In the genomic region with DNA sequence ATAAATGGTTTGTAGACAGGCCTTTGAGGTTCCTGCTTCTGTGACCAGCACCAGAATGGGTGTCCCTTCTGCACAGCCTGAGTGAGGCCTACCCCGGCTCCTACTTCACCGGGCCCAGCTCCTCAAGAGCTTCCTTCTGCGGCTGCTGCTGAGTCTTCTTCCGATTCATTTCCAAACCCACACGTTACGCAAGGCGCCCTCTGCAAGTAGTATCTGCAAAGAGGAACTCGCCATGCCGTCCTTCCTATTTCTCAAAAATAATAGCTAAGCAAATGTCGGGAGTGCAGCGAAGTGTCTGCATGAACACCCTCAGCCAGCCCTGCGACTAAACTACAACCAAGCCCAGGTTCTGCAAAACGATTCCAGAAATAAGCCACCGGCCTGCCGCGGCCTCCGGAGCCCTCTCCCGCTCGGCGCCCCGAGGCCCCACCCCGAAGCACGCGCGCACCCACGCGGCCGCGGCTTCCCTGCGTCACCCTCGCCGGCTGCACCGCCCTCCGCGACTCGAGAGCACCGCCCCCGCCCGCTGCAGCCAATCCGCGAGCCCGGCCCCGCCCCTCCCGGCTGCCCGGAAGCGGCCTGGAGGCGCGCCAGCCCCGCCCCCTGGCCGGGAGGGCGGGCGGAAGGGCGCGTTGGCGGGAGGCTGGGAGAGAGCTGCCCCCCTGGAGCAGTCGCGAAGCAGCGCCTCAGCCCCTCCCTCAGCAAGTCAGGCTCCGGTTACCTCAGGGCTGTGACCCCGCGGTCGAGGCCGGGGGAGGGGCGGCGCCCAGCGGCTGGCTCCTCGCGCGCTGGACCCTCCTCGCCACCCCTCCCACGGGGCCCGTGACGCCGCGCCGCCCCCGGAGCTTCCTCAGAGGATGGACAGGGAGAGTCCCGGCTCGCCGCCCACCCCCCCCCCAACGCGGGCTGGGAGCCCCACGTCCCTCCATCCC, we compare ENCODE assay signal across 8 cellular contexts. TPM values are rescaled to one million over a fixed set of nuclear protein-coding genes. Genes with fewer than 3 reads are reported as not detected.
A peak's percentile ranks its signal among the peaks of the same experiment; 100 is the strongest.
DNase-seq lines count a peak whose midpoint lies in the region; ATAC-seq and TF ChIP-seq lines count a peak whose summit lies in the region.

No MANE protein-coding gene starts in this region.

- peak overlapping the region; percentile 96 for H3K4me2 ChIP-seq in BLaER1

- WGBS in liver = 2% methylated on average over 83 of the region's 83 CpGs

- peak; percentile 40 for ATAC-seq in HG03442 (IDR thresholded peaks at IDR 0.05; ENCODE audit: unreplicated experiment)

- peaks cover 57% of the 10 kb centered on the region for H3K4me1 ChIP-seq in BLaER1
- peaks cover 12 to 36% (median 27%) of the 10 kb centered on the region in 4 donors for H3K4me1 ChIP-seq in liver (ENCODE audit: control insufficient read depth in 4 of 4, insufficient read depth in 4 of 4, low read length in 3 of 4)

- H3K4me3 ChIP-seq in BLaER1 = peak overlapping the region; percentile 84
- H3K4me3 ChIP-seq in liver (ENCODE audit: low read depth in 1 of 3, low read length in 3 of 3) = peak overlapping the region; percentile 61 to 85 (median 68)

- H3K36me3 ChIP-seq in BLaER1 = peaks cover 32% of the 10 kb centered on the region
- peaks cover 0 to 5% (median 2%) of the 10 kb centered on the region in 4 donors for H3K36me3 ChIP-seq in liver (ENCODE audit: control insufficient read depth in 4 of 4, insufficient read depth in 3 of 4, low read depth in 1 of 4, low read length in 3 of 4)

- peaks cover 82% of the 10 kb centered on the region for H4K20me1 ChIP-seq in BLaER1

- DNase-seq in GM19240 (ENCODE audit: insufficient read length, low spot score) (peak; percentile 79), NCI-H748 treated with DMSO at 0.1 percent for 48 hours (lab: John Stamatoyannopoulos, UW) (peak; percentile 91), dedifferentiated amniotic fluid mesenchymal stem cell (ENCODE audit: extremely low spot score) (peak; percentile 87)
- DNase-seq in activated CD4-positive, alpha-beta T cell treated with anti-CD3 and anti-CD28 coated beads, Interleukin-2, amount 50 U/mL, for 24 hours (ENCODE audit: low read depth in 1 of 2, low spot score in 1 of 2) = peak; percentile 97 to 98
- peak; percentile 98 for DNase-seq in stimulated activated CD4-positive, alpha-beta T cell treated with anti-CD3 and anti-CD28 coated beads, Interleukin-2, amount 100 ng/mL, for 4 hours (ENCODE audit: low read depth)

- H3K9ac ChIP-seq in BLaER1 (peak overlapping the region; percentile 87), liver (ENCODE audit: low read depth in 1 of 2, low read length in 2 of 2) (peak overlapping the region; percentile 56 to 68)

- no peak for TF ChIP-seq CTCF in liver (IDR thresholded peaks at IDR 0.05; ENCODE audit: low read depth, low read length, missing input control)

- peak in 1 of 2 donors; percentile 6 for TF ChIP-seq RAD21 in liver (IDR thresholded peaks at IDR 0.05)

- peak overlapping the region; percentile 93 for H3K27ac ChIP-seq in BLaER1
- H3K27ac ChIP-seq in liver (ENCODE audit: low read depth in 1 of 2, low read length in 2 of 2) = peak overlapping the region; percentile 99

- H3K27me3 ChIP-seq in BLaER1 (no peaks in the 10 kb centered on the region), liver (ENCODE audit: control insufficient read depth in 4 of 4, insufficient read depth in 4 of 4, low read length in 3 of 4) (no peaks in the 10 kb centered on the region)

- H3K9me3 ChIP-seq in BLaER1 (no peaks in the 10 kb centered on the region), liver (ENCODE audit: control insufficient read depth in 4 of 4, low read length in 3 of 4) (no peaks in the 10 kb centered on the region)

TF ChIP-seq in liver, 16 proteins besides CTCF, POLR2A, EP300 and RAD21:
- TF ChIP-seq, protein P1, sequence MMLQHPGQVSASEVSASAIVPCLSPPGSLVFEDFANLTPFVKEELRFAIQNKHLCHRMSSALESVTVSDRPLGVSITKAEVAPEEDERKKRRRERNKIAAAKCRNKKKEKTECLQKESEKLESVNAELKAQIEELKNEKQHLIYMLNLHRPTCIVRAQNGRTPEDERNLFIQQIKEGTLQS (IDR thresholded peaks at IDR 0.05) = no peak
- TF ChIP-seq RXRA (IDR thresholded peaks at IDR 0.05) = peak; percentile 64 to 67
- TF ChIP-seq HNF4A (conservative IDR thresholded peaks at IDR 0.05) = no peak
- no peak for TF ChIP-seq TAF1 (conservative IDR thresholded peaks at IDR 0.05)
- no peak for TF ChIP-seq JUND (IDR thresholded peaks at IDR 0.05)
- TF ChIP-seq FOXA1 (IDR thresholded peaks at IDR 0.05) = no peak
- no peak for TF ChIP-seq HNF4G (IDR thresholded peaks at IDR 0.05)
- TF ChIP-seq, protein P2, sequence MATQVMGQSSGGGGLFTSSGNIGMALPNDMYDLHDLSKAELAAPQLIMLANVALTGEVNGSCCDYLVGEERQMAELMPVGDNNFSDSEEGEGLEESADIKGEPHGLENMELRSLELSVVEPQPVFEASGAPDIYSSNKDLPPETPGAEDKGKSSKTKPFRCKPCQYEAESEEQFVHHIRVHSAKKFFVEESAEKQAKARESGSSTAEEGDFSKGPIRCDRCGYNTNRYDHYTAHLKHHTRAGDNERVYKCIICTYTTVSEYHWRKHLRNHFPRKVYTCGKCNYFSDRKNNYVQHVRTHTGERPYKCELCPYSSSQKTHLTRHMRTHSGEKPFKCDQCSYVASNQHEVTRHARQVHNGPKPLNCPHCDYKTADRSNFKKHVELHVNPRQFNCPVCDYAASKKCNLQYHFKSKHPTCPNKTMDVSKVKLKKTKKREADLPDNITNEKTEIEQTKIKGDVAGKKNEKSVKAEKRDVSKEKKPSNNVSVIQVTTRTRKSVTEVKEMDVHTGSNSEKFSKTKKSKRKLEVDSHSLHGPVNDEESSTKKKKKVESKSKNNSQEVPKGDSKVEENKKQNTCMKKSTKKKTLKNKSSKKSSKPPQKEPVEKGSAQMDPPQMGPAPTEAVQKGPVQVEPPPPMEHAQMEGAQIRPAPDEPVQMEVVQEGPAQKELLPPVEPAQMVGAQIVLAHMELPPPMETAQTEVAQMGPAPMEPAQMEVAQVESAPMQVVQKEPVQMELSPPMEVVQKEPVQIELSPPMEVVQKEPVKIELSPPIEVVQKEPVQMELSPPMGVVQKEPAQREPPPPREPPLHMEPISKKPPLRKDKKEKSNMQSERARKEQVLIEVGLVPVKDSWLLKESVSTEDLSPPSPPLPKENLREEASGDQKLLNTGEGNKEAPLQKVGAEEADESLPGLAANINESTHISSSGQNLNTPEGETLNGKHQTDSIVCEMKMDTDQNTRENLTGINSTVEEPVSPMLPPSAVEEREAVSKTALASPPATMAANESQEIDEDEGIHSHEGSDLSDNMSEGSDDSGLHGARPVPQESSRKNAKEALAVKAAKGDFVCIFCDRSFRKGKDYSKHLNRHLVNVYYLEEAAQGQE (IDR thresholded peaks at IDR 0.05) = no peak
- TF ChIP-seq EGR1 (IDR thresholded peaks at IDR 0.05; ENCODE audit: low read depth in 2 of 2) = peak in 1 of 2 donors; percentile 71

RNA-seq across cellular contexts. Expression of a gene that starts 8.3 kb away (rescaled TPM):
- total RNA-seq in liver = 1 to 10 TPM; 2.8 to 5.0 TPM
- 1 to 10 TPM; 1.7 to 2.5 TPM for polyA plus RNA-seq in liver

RNA-seq across cellular contexts. Expression of a gene that starts 55.2 kb away (rescaled TPM):
- 10 to 100 TPM; 12.4 to 17.5 TPM for total RNA-seq in liver
- polyA plus RNA-seq in liver = 10 to 100 TPM in 1 of 2 donors, 1 to 10 TPM in 1; 5.5 to 12.4 TPM

RNA-seq across cellular contexts. Expression of a gene that starts 56.3 kb away (rescaled TPM):
- total RNA-seq in liver = 10 to 100 TPM; 18.1 to 27.0 TPM
- 1 to 10 TPM; 6.5 to 9.6 TPM for polyA plus RNA-seq in liver

Comparison
In these comparisons a context has a peak if more than half of its experiments do, and no peak if none do; other contexts are left out.
1. Peak in every context shown above with its lines: DNase-seq, ATAC-seq, H3K4me3 ChIP-seq and H3K27ac ChIP-seq.